ENCODE assay signal across 22 cellular contexts in the genomic region with DNA sequence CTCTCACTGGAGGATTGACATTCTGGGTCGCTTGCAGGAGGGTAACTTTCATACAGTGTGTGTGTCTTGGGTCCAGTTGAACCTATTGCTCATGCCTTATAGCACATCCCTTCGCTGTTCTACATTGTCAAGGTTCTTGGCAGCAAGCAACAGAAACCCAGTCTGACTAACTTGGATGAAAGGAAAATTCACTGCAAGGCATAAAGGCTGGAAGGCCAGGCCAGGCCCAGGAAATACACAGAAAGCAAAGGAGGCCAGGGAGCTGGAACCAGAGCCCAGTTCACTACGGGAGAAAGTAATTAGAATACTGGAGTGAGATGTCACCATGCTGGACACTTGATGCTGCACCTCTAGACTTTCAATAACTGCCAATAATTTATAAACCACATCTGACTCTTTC.
A peak's percentile ranks its signal among the peaks of the same experiment; 100 is the strongest.
DNase-seq lines count a peak whose midpoint lies in the region; ATAC-seq lines count a peak whose summit lies in the region.
"Had no signal": no experiment of that assay in that cellular context is flagged by ENCODE, and none has a peak within 500 bp of the region (broad histone marks: within the 10 kb centered on the region; RNA-seq: fewer than 3 reads in every experiment).

No MANE protein-coding gene starts in this region.

- POLR2A ChIA-PET in activated naive CD8-positive, alpha-beta T cell treated with anti-CD3 and anti-CD28 coated beads, Interleukin-2, amount 10 ng/mL, durations not matched to agents 7 days and 5 days (lab: Charles Lee), result interaction anchor here (1.2 to 1.4 kb wide), 2 partner anchors 14 to 24 kb away, joined by 3 to 6 read pairs; no protein-coding TSS in a partner anchor

- no peak for ATAC-seq in activated naive CD8-positive, alpha-beta T cell treated with anti-CD3 and anti-CD28 coated beads, Interleukin-2, amount 50 U/mL, for 24 hours
- no peak for ATAC-seq in activated naive CD8-positive, alpha-beta T cell treated with anti-CD3 and anti-CD28 coated beads, Interleukin-2, amount 10 ng/mL, durations not matched to agents 7 days and 5 days (ENCODE audit: low read depth)
- ATAC-seq in stimulated activated effector memory CD8-positive, alpha-beta T cell treated with anti-CD3 and anti-CD28 coated beads, Interleukin-12 subunit alpha, Interleukin-12 subunit beta, amount 100 ng/mL, for 72 hours, result no peak
- ATAC-seq: activated CD8-positive, alpha-beta memory T cell treated with anti-CD3 and anti-CD28 coated beads, Interleukin-2, amount 10 ng/mL, durations not matched to agents 7 days and 5 days; K562; right lobe of liver; stimulated activated naive CD8-positive, alpha-beta T cell treated with anti-CD3 and anti-CD28 coated beads, Interleukin-15, amount 100 ng/mL, for 72 hours had no signal

- H3K27me3 Mint-ChIP-seq in T-helper 1 cell treated with Interleukin-12 subunit alpha and Interleukin-12 subunit beta and Interleukin-4 antibody, amounts not matched to agents 30 μg/mL and 1 μg/mL, for 36 hours (ENCODE audit: low read depth), result no peaks in the 10 kb centered on the region
- no peaks in the 10 kb centered on the region for H3K27me3 Mint-ChIP-seq in activated naive CD8-positive, alpha-beta T cell
- H3K27me3 Mint-ChIP-seq in activated naive CD8-positive, alpha-beta T cell treated with anti-CD3 and anti-CD28 coated beads, Interleukin-2, amount 50 U/mL, for 24 hours, result no peaks in the 10 kb centered on the region
- no peaks in the 10 kb centered on the region for H3K27me3 Mint-ChIP-seq in activated naive CD8-positive, alpha-beta T cell treated with anti-CD3 and anti-CD28 coated beads, Interleukin-2, amount 10 ng/mL, durations not matched to agents 7 days and 5 days
- H3K27me3 Mint-ChIP-seq: activated CD8-positive, alpha-beta memory T cell treated with anti-CD3 and anti-CD28 coated beads, Interleukin-2, amount 10 ng/mL, durations not matched to agents 7 days and 5 days; stimulated activated naive CD8-positive, alpha-beta T cell treated with anti-CD3 and anti-CD28 coated beads, Interleukin-15, amount 100 ng/mL, for 72 hours had no signal

- H3K4me3 Mint-ChIP-seq in T-helper 1 cell treated with Interleukin-12 subunit alpha and Interleukin-12 subunit beta and Interleukin-4 antibody, amounts not matched to agents 30 μg/mL and 1 μg/mL, for 36 hours, result no peak overlapping the region
- H3K4me3 Mint-ChIP-seq in activated naive CD8-positive, alpha-beta T cell, result no peak overlapping the region
- no peak overlapping the region for H3K4me3 Mint-ChIP-seq in activated naive CD8-positive, alpha-beta T cell treated with anti-CD3 and anti-CD28 coated beads, Interleukin-2, amount 50 U/mL, for 24 hours
- H3K4me3 Mint-ChIP-seq in activated naive CD8-positive, alpha-beta T cell treated with anti-CD3 and anti-CD28 coated beads, Interleukin-2, amount 10 ng/mL, durations not matched to agents 7 days and 5 days, result no peak overlapping the region
- H3K4me3 Mint-ChIP-seq in stimulated activated effector memory CD8-positive, alpha-beta T cell treated with anti-CD3 and anti-CD28 coated beads, Interleukin-12 subunit alpha, Interleukin-12 subunit beta, amount 100 ng/mL, for 72 hours, result no peak overlapping the region
- H3K4me3 Mint-ChIP-seq: activated CD8-positive, alpha-beta memory T cell treated with anti-CD3 and anti-CD28 coated beads, Interleukin-2, amount 10 ng/mL, durations not matched to agents 7 days and 5 days had no signal

- peak overlapping the region; percentile 62 for H3K27ac Mint-ChIP-seq in T-helper 1 cell treated with Interleukin-12 subunit alpha and Interleukin-12 subunit beta and Interleukin-4 antibody, amounts not matched to agents 30 μg/mL and 1 μg/mL, for 36 hours
- peak overlapping the region; percentile 95 for H3K27ac Mint-ChIP-seq in activated naive CD8-positive, alpha-beta T cell
- H3K27ac Mint-ChIP-seq in activated naive CD8-positive, alpha-beta T cell treated with anti-CD3 and anti-CD28 coated beads, Interleukin-2, amount 50 U/mL, for 24 hours, result no peak overlapping the region
- peak overlapping the region; percentile 11 for H3K27ac Mint-ChIP-seq in activated naive CD8-positive, alpha-beta T cell treated with anti-CD3 and anti-CD28 coated beads, Interleukin-2, amount 10 ng/mL, durations not matched to agents 7 days and 5 days
- H3K27ac Mint-ChIP-seq in stimulated activated effector memory CD8-positive, alpha-beta T cell treated with anti-CD3 and anti-CD28 coated beads, Interleukin-12 subunit alpha, Interleukin-12 subunit beta, amount 100 ng/mL, for 72 hours, result peak overlapping the region; percentile 94

- peaks cover 50% of the 10 kb centered on the region for H3K4me1 Mint-ChIP-seq in T-helper 1 cell treated with Interleukin-12 subunit alpha and Interleukin-12 subunit beta and Interleukin-4 antibody, amounts not matched to agents 30 μg/mL and 1 μg/mL, for 36 hours (ENCODE audit: low read depth)
- peaks cover 80% of the 10 kb centered on the region for H3K4me1 Mint-ChIP-seq in activated naive CD8-positive, alpha-beta T cell (ENCODE audit: low read depth)
- peaks cover 55% of the 10 kb centered on the region for H3K4me1 Mint-ChIP-seq in activated naive CD8-positive, alpha-beta T cell treated with anti-CD3 and anti-CD28 coated beads, Interleukin-2, amount 50 U/mL, for 24 hours
- peaks cover 34% of the 10 kb centered on the region for H3K4me1 Mint-ChIP-seq in activated naive CD8-positive, alpha-beta T cell treated with anti-CD3 and anti-CD28 coated beads, Interleukin-2, amount 10 ng/mL, durations not matched to agents 7 days and 5 days
- H3K4me1 Mint-ChIP-seq in stimulated activated effector memory CD8-positive, alpha-beta T cell treated with anti-CD3 and anti-CD28 coated beads, Interleukin-12 subunit alpha, Interleukin-12 subunit beta, amount 100 ng/mL, for 72 hours, result peaks cover 53% of the 10 kb centered on the region

- H3K9me3 Mint-ChIP-seq in T-helper 1 cell treated with Interleukin-12 subunit alpha and Interleukin-12 subunit beta and Interleukin-4 antibody, amounts not matched to agents 30 μg/mL and 1 μg/mL, for 36 hours, result peaks cover 17% of the 10 kb centered on the region
- peaks cover 11% of the 10 kb centered on the region for H3K9me3 Mint-ChIP-seq in activated naive CD8-positive, alpha-beta T cell (ENCODE audit: low read depth)
- H3K9me3 Mint-ChIP-seq in activated naive CD8-positive, alpha-beta T cell treated with anti-CD3 and anti-CD28 coated beads, Interleukin-2, amount 50 U/mL, for 24 hours, result peaks cover 4% of the 10 kb centered on the region
- H3K9me3 Mint-ChIP-seq in activated naive CD8-positive, alpha-beta T cell treated with anti-CD3 and anti-CD28 coated beads, Interleukin-2, amount 10 ng/mL, durations not matched to agents 7 days and 5 days, result peaks cover 9% of the 10 kb centered on the region
- peaks cover 12% of the 10 kb centered on the region for H3K9me3 Mint-ChIP-seq in stimulated activated effector memory CD8-positive, alpha-beta T cell treated with anti-CD3 and anti-CD28 coated beads, Interleukin-12 subunit alpha, Interleukin-12 subunit beta, amount 100 ng/mL, for 72 hours

- no peak for DNase-seq in T-helper 1 cell
- DNase-seq in activated naive CD8-positive, alpha-beta T cell treated with anti-CD3 and anti-CD28 coated beads, Interleukin-2, amount 50 U/mL, for 24 hours, result no peak
- no peak for DNase-seq in activated naive CD8-positive, alpha-beta T cell treated with anti-CD3 and anti-CD28 coated beads, Interleukin-2, amount 10 ng/mL, durations not matched to agents 7 days and 5 days
- no peak for DNase-seq in stimulated activated effector memory CD8-positive, alpha-beta T cell treated with anti-CD3 and anti-CD28 coated beads, Interleukin-12 subunit alpha, Interleukin-12 subunit beta, amount 100 ng/mL, for 72 hours (ENCODE audit: low spot score in 2 of 2)
- DNase-seq in germinal center (ENCODE audit: low spot score), result no peak
- no peak for DNase-seq in A172 (ENCODE audit: low spot score)
- DNase-seq: activated CD4-positive, CD25-positive, alpha-beta regulatory T cell treated with anti-CD3 and anti-CD28 coated beads, Interleukin-2, amount 50 U/mL, for 72 hours; activated CD8-positive, alpha-beta memory T cell treated with anti-CD3 and anti-CD28 coated beads, Interleukin-2, amount 10 ng/mL, durations not matched to agents 7 days and 5 days; central memory CD4-positive, alpha-beta T cell; DMS 273 treated with DMSO at 0.1 percent for 48 hours; foreskin fibroblast; left ventricle myocardium inferior; NCI-H2029; NCI-H524 treated with DMSO at 0.1 percent for 48 hours; OCI-M1; right lobe of liver; spleen; stimulated activated CD4-positive, alpha-beta T cell treated with anti-CD3 and anti-CD28 coated beads, Interleukin-2, amount 100 ng/mL, for 24 hours had no signal

- H3K36me3 Mint-ChIP-seq in T-helper 1 cell treated with Interleukin-12 subunit alpha and Interleukin-12 subunit beta and Interleukin-4 antibody, amounts not matched to agents 30 μg/mL and 1 μg/mL, for 36 hours (ENCODE audit: low read depth), result peaks cover 15% of the 10 kb centered on the region
- H3K36me3 Mint-ChIP-seq in activated naive CD8-positive, alpha-beta T cell, result peaks cover 4% of the 10 kb centered on the region
- peaks cover 6% of the 10 kb centered on the region for H3K36me3 Mint-ChIP-seq in activated naive CD8-positive, alpha-beta T cell treated with anti-CD3 and anti-CD28 coated beads, Interleukin-2, amount 50 U/mL, for 24 hours (ENCODE audit: low read depth)
- H3K36me3 Mint-ChIP-seq in activated naive CD8-positive, alpha-beta T cell treated with anti-CD3 and anti-CD28 coated beads, Interleukin-2, amount 10 ng/mL, durations not matched to agents 7 days and 5 days, result peaks cover 14% of the 10 kb centered on the region
- H3K36me3 Mint-ChIP-seq in stimulated activated effector memory CD8-positive, alpha-beta T cell treated with anti-CD3 and anti-CD28 coated beads, Interleukin-12 subunit alpha, Interleukin-12 subunit beta, amount 100 ng/mL, for 72 hours, result no peaks in the 10 kb centered on the region
